Comparison of ENCODE assay signal across 15 cellular contexts in the genomic region with DNA sequence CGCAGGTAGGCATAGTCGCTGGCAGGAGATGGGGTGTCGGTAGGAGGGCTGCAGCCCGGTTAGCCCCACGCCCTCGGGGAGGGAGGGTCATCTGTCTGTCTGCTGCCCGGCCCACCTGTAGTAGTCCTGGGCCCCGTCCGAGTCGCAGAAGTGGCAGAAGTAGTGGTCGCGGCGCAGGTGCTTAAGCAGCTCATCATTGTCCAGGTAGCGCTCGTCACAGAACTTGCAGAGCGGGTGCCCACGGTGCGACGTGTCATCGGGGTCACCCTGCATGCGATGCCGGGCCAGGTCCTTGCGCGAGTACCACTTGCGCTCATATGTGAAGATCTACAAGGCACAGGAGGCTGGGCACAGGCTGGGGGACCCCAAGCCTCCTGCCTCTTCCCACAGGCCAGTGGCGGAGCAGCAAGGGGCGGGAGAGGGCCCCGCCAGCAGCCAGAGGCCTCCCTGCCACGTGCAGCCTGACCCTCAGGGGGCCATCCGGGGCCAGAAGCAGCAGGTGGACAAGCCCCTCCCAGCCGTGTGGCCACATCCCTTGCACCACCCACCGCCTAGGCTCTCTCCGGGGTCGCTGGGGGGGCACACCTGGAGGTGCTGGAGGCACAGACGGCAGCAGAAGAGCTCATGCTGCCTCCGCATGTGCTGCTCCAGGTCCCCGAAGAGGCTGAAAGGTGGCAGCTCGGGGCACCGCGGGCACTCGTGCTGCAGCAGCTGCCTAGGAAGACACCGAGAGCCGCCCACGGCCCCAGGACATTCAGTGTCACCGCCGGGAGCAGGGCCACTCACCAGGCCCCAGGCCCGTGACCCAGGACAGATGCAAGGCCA. TPM values are rescaled to one million over a fixed set of nuclear protein-coding genes. Genes with fewer than 3 reads are reported as not detected.
DNase-seq lines count a peak whose midpoint lies in the region; ATAC-seq and TF ChIP-seq lines count a peak whose summit lies in the region.
"Had no signal": no experiment of that assay in that cellular context is flagged by ENCODE, and none has a peak within 500 bp of the region (broad histone marks: within the 10 kb centered on the region; RNA-seq: fewer than 3 reads in every experiment).

No MANE protein-coding gene starts in this region.

- no peak for DNase-seq in activated naive CD8-positive, alpha-beta T cell treated with anti-CD3 and anti-CD28 coated beads, Interleukin-2, amount 50 U/mL, for 24 hours
- no peak for DNase-seq in activated naive CD8-positive, alpha-beta T cell treated with anti-CD3 and anti-CD28 coated beads for 36 hours
- DNase-seq in glutamatergic neuron (no peak), spleen (peak; percentile 79), NCI-H524 (lab: John Stamatoyannopoulos, UW) (no peak), HEK293T (ENCODE audit: extremely low spot score) (no peak)
- DNase-seq: 8988T; Calu3; CD4-positive, alpha-beta memory T cell; GM23248; MG63; NCI-H1092 treated with DMSO at 0.1 percent for 48 hours; NCI-H2081 treated with DMSO at 0.1 percent for 48 hours; NCI-H510A; NCI-H82 had no signal

- WGBS in spleen, 5 donors: 94 to 98% (median 95%) methylated on average over 31 to 47 of the region's 47 CpGs

- ATAC-seq in activated naive CD8-positive, alpha-beta T cell treated with anti-CD3 and anti-CD28 coated beads, Interleukin-2, amount 50 U/mL, for 24 hours: no peak

- H3K27me3 Mint-ChIP-seq in activated naive CD8-positive, alpha-beta T cell treated with anti-CD3 and anti-CD28 coated beads, Interleukin-2, amount 50 U/mL, for 24 hours: no peaks in the 10 kb centered on the region
- H3K27me3 Mint-ChIP-seq in activated naive CD8-positive, alpha-beta T cell treated with anti-CD3 and anti-CD28 coated beads for 36 hours: no peaks in the 10 kb centered on the region
- peaks cover 11% of the 10 kb centered on the region for H3K27me3 Mint-ChIP-seq in glutamatergic neuron (ENCODE audit: unreplicated experiment)
- H3K27me3 Mint-ChIP-seq: CD4-positive, alpha-beta memory T cell had no signal

- no peak overlapping the region for H3K4me3 ChIP-seq in spleen
- H3K4me3 ChIP-seq: GM23248, MG63 had no signal

- peaks cover 36 to 62% (median 45%) of the 10 kb centered on the region in 6 donors for H3K4me1 ChIP-seq in spleen

- peaks cover 18% of the 10 kb centered on the region for H3K36me3 Mint-ChIP-seq in activated naive CD8-positive, alpha-beta T cell treated with anti-CD3 and anti-CD28 coated beads, Interleukin-2, amount 50 U/mL, for 24 hours (ENCODE audit: low read depth)
- peaks cover 27% of the 10 kb centered on the region for H3K36me3 Mint-ChIP-seq in activated naive CD8-positive, alpha-beta T cell treated with anti-CD3 and anti-CD28 coated beads for 36 hours
- peaks cover 1% of the 10 kb centered on the region for H3K36me3 Mint-ChIP-seq in glutamatergic neuron (ENCODE audit: unreplicated experiment)

- CTCF ChIA-PET in HEK293T (lab: Yijun Ruan, JAX): no interaction called here

- H3K9me3 ChIP-seq in spleen: no peaks in the 10 kb centered on the region
- H3K9me3 ChIP-seq: MG63 had no signal

- POLR2A ChIA-PET in HEK293T (lab: Yijun Ruan, JAX): interaction anchor here (1.2 to 1.4 kb wide), 3 partner anchors 19 to 45 kb away, joined by 3 to 4 read pairs (median 4); a partner anchor contains a TSS

- H3K27ac Mint-ChIP-seq in activated naive CD8-positive, alpha-beta T cell treated with anti-CD3 and anti-CD28 coated beads, Interleukin-2, amount 50 U/mL, for 24 hours: peak overlapping the region; percentile 59
- H3K27ac Mint-ChIP-seq in activated naive CD8-positive, alpha-beta T cell treated with anti-CD3 and anti-CD28 coated beads for 36 hours: no peak overlapping the region
- peak overlapping the region; percentile 39 for H3K27ac Mint-ChIP-seq in glutamatergic neuron (ENCODE audit: unreplicated experiment)

- no peak overlapping the region for H3K27ac ChIP-seq in spleen
- H3K27ac ChIP-seq: GM23248 had no signal

- TF ChIP-seq POLR2A in spleen (IDR thresholded peaks at IDR 0.05): no peak

- H3K9me3 Mint-ChIP-seq in activated naive CD8-positive, alpha-beta T cell treated with anti-CD3 and anti-CD28 coated beads, Interleukin-2, amount 50 U/mL, for 24 hours: no peaks in the 10 kb centered on the region
- H3K9me3 Mint-ChIP-seq in activated naive CD8-positive, alpha-beta T cell treated with anti-CD3 and anti-CD28 coated beads for 36 hours: no peaks in the 10 kb centered on the region
- peaks cover 8% of the 10 kb centered on the region for H3K9me3 Mint-ChIP-seq in glutamatergic neuron (ENCODE audit: unreplicated experiment)
- H3K9me3 Mint-ChIP-seq: CD4-positive, alpha-beta memory T cell had no signal

- H3K36me3 ChIP-seq in spleen: peaks cover 5 to 74% (median 59%) of the 10 kb centered on the region in 6 donors

- no peak overlapping the region for H3K4me3 Mint-ChIP-seq in activated naive CD8-positive, alpha-beta T cell treated with anti-CD3 and anti-CD28 coated beads, Interleukin-2, amount 50 U/mL, for 24 hours
- H3K4me3 Mint-ChIP-seq in activated naive CD8-positive, alpha-beta T cell treated with anti-CD3 and anti-CD28 coated beads for 36 hours: no peak overlapping the region
- no peak overlapping the region for H3K4me3 Mint-ChIP-seq in glutamatergic neuron (ENCODE audit: unreplicated experiment)
- H3K4me3 Mint-ChIP-seq: CD4-positive, alpha-beta memory T cell had no signal

- H3K4me1 Mint-ChIP-seq in activated naive CD8-positive, alpha-beta T cell treated with anti-CD3 and anti-CD28 coated beads, Interleukin-2, amount 50 U/mL, for 24 hours: peaks cover 26% of the 10 kb centered on the region
- peaks cover 12% of the 10 kb centered on the region for H3K4me1 Mint-ChIP-seq in activated naive CD8-positive, alpha-beta T cell treated with anti-CD3 and anti-CD28 coated beads for 36 hours
- peaks cover 13% of the 10 kb centered on the region for H3K4me1 Mint-ChIP-seq in glutamatergic neuron (ENCODE audit: low read depth, unreplicated experiment)

- intact Hi-C loops in spleen (cut with DNase I; ENCODE audit: low total_unique reads): no loop called here

- H3K27me3 ChIP-seq in spleen (replicated peaks in 1 of 7): no peaks in the 10 kb centered on the region
- H3K27me3 ChIP-seq: MG63 had no signal

- TF ChIP-seq CTCF in glutamatergic neuron (IDR thresholded peaks at IDR 0.05; ENCODE audit: partially characterized antibody, unreplicated experiment) (no peak), spleen (IDR thresholded peaks at IDR 0.05 in 8 of 11, conservative IDR thresholded peaks at IDR 0.05 in 3 of 11) (no peak)

TF ChIP-seq in HEK293T, 16 proteins besides CTCF, POLR2A, EP300 and RAD21:
- no peak for TF ChIP-seq NFRKB (IDR thresholded peaks at IDR 0.05)
- no peak for TF ChIP-seq LEF1 (IDR thresholded peaks at IDR 0.05; ENCODE audit: borderline replicate concordance)
- TF ChIP-seq L3MBTL2 (conservative IDR thresholded peaks at IDR 0.05): no peak
- no peak for TF ChIP-seq FOXK2 (IDR thresholded peaks at IDR 0.05)
- no peak for TF ChIP-seq HDGF (IDR thresholded peaks at IDR 0.05; ENCODE audit: borderline replicate concordance)
- no peak for TF ChIP-seq SUZ12 (IDR thresholded peaks at IDR 0.05)
- no peak for TF ChIP-seq SP1 (IDR thresholded peaks at IDR 0.05)
- no peak for TF ChIP-seq FOXM1 (IDR thresholded peaks at IDR 0.05; ENCODE audit: borderline replicate concordance)
- TF ChIP-seq CTBP1 (IDR thresholded peaks at IDR 0.05; ENCODE audit: borderline replicate concordance): no peak

RNA-seq across cellular contexts. Expression of a gene that starts 7.0 kb away (rescaled TPM):
- total RNA-seq in activated naive CD8-positive, alpha-beta T cell treated with anti-CD3 and anti-CD28 coated beads for 36 hours: 10 to 100 TPM; 98.3 to 99.8 TPM
- 90.4 TPM for total RNA-seq in glutamatergic neuron (ENCODE audit: unreplicated experiment)
- total RNA-seq in spleen: 10 to 100 TPM; 34.6 to 56.2 (median 47.2) TPM
- polyA plus RNA-seq in spleen: 10 to 100 TPM; 21.8 to 45.5 (median 29.0) TPM

RNA-seq across cellular contexts. Expression of a gene that starts 12.8 kb away (rescaled TPM):
- total RNA-seq in activated naive CD8-positive, alpha-beta T cell treated with anti-CD3 and anti-CD28 coated beads for 36 hours: 1 to 10 TPM; 2.0 to 3.5 TPM
- total RNA-seq in glutamatergic neuron (ENCODE audit: unreplicated experiment): 45.7 TPM
- 10 to 100 TPM in 1 of 7 donors, 1 to 10 TPM in 5, under 1 TPM in 1; 0.85 to 11.4 (median 2.6) TPM for total RNA-seq in spleen
- polyA plus RNA-seq in spleen: 1 to 10 TPM; 1.8 to 3.0 (median 3.0) TPM

RNA-seq across cellular contexts. Expression of a gene that starts 17.0 kb away (rescaled TPM):
- 10 to 100 TPM; 29.1 to 34.2 TPM for total RNA-seq in activated naive CD8-positive, alpha-beta T cell treated with anti-CD3 and anti-CD28 coated beads for 36 hours
- total RNA-seq in glutamatergic neuron (ENCODE audit: unreplicated experiment): 0.91 TPM
- total RNA-seq in spleen: 1 to 10 TPM in 1 of 7 donors, under 1 TPM in 3, not detected in 3; 0.51 to 1.9 (median 0.89) TPM
- 1 to 10 TPM in 2 of 3 donors, under 1 TPM in 1; 0.30 to 2.5 (median 2.3) TPM for polyA plus RNA-seq in spleen
- total RNA-seq: CD4-positive, alpha-beta memory T cell; GM23248 had no signal
- polyA plus RNA-seq: CD4-positive, alpha-beta memory T cell had no signal

RNA-seq across cellular contexts. Expression of a gene that starts 18.6 kb away (rescaled TPM):
- 10 to 100 TPM; 27.3 to 29.5 TPM for total RNA-seq in activated naive CD8-positive, alpha-beta T cell treated with anti-CD3 and anti-CD28 coated beads for 36 hours
- 26.0 TPM for total RNA-seq in glutamatergic neuron (ENCODE audit: unreplicated experiment)
- total RNA-seq in spleen: 10 to 100 TPM in 6 of 7 donors, 1 to 10 TPM in 1; 9.6 to 23.3 (median 20.5) TPM
- polyA plus RNA-seq in spleen: 10 to 100 TPM; 28.5 to 36.0 (median 34.9) TPM

RNA-seq across cellular contexts. Expression of a gene that starts 21.3 kb away (rescaled TPM):
- under 1 TPM in 1 of 2 experiments, not detected in 1; 0.35 TPM for total RNA-seq in activated naive CD8-positive, alpha-beta T cell treated with anti-CD3 and anti-CD28 coated beads for 36 hours
- total RNA-seq in glutamatergic neuron (ENCODE audit: unreplicated experiment) (1.3 TPM), spleen (1 to 10 TPM in 1 of 7 donors, under 1 TPM in 2, not detected in 4; 0.30 to 1.4 (median 0.49) TPM)
- polyA plus RNA-seq in spleen: 1 to 10 TPM in 1 of 3 donors, under 1 TPM in 2; 0.68 to 1.3 (median 0.96) TPM
- total RNA-seq: GM23248 had no signal

Comparison
In these comparisons a context has a peak if more than half of its experiments do, and no peak if none do; other contexts are left out.
1. RNA of a gene that starts 17.0 kb away (total RNA-seq): 29.1 to 34.2 TPM in activated naive CD8-positive, alpha-beta T cell treated with anti-CD3 and anti-CD28 coated beads for 36 hours; 0.91 TPM in glutamatergic neuron (single experiment) and 0.51 to 1.9 TPM in spleen; every median in the first group is over 10 times any median in the second.